ENCODE assay signal across 1 cellular context in the genomic region with DNA sequence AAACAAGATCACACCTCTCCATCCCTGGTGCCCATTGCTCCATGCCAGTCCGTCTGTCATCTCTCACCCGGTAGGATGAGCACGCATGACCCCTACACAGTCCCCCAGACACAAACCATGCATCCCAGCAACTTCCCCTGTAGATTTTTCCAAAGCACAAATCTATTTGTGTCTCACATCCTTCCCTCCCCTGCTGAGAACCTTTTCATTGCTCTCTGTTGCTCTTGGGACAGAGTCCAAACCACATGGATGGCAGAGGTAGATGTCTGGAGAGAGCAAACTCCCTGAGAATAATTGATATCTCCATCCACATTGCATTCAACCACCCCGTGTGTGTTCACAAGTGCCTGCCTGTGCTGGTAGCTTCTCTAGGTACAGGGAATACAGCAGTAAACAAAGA.
TF ChIP-seq lines count a peak whose summit lies in the region.

No MANE protein-coding gene starts in this region.

TF ChIP-seq in IMR-90, 13 proteins besides CTCF, POLR2A, EP300 and RAD21:
- TF ChIP-seq, protein P1, sequence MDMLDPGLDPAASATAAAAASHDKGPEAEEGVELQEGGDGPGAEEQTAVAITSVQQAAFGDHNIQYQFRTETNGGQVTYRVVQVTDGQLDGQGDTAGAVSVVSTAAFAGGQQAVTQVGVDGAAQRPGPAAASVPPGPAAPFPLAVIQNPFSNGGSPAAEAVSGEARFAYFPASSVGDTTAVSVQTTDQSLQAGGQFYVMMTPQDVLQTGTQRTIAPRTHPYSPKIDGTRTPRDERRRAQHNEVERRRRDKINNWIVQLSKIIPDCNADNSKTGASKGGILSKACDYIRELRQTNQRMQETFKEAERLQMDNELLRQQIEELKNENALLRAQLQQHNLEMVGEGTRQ (IDR thresholded peaks at IDR 0.05; ENCODE audit: low read depth, low read length): no peak
- no peak for TF ChIP-seq RCOR1 (IDR thresholded peaks at IDR 0.05; ENCODE audit: insufficient replicate concordance, low read length)
- no peak for TF ChIP-seq BHLHE40 (IDR thresholded peaks at IDR 0.05; ENCODE audit: low read depth, low read length)
- no peak for TF ChIP-seq NFE2L2 (IDR thresholded peaks at IDR 0.05; ENCODE audit: low read depth, low read length)
- TF ChIP-seq, protein P2, sequence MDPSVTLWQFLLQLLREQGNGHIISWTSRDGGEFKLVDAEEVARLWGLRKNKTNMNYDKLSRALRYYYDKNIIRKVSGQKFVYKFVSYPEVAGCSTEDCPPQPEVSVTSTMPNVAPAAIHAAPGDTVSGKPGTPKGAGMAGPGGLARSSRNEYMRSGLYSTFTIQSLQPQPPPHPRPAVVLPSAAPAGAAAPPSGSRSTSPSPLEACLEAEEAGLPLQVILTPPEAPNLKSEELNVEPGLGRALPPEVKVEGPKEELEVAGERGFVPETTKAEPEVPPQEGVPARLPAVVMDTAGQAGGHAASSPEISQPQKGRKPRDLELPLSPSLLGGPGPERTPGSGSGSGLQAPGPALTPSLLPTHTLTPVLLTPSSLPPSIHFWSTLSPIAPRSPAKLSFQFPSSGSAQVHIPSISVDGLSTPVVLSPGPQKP (IDR thresholded peaks at IDR 0.05; ENCODE audit: borderline replicate concordance, low read depth, low read length): no peak
- TF ChIP-seq SMC3 (IDR thresholded peaks at IDR 0.05; ENCODE audit: low read depth, low read length): no peak
- TF ChIP-seq CEBPB (IDR thresholded peaks at IDR 0.05; ENCODE audit: low read depth, low read length): no peak
- no peak for TF ChIP-seq FOS (IDR thresholded peaks at IDR 0.05; ENCODE audit: low read depth, low read length)
